In the genomic region with DNA sequence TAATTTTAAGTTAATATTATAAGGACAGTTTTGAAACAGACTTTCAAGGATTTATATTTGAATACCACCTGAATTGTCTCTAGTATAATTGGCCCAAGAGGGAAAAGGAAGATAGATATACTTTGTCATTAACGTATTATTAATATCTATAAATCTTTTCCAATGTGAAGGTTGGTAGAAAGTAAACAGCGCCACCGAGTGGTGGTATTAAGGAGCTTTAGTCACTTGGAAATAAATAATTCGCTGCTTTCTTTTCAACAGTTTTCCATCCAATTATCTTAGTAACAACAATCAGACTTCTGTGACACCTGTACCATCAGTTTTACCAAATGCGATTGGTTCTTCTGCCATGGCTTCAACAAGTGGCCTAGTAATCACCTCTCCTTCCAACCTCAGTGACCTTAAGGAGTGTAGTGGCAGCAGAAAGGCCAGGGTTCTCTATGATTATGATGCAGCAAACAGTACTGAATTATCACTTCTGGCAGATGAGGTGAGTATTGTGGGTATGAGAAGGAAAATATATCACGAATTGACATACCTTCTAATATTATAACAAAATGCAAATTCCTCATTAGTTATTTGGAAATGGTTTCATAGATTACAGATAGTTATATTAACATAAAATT, we compare ENCODE assay signal across 8 cellular contexts. TPM values are rescaled to one million over a fixed set of nuclear protein-coding genes. Genes with fewer than 3 reads are reported as not detected.
A peak's percentile ranks its signal among the peaks of the same experiment; 100 is the strongest.
DNase-seq lines count a peak whose midpoint lies in the region; ATAC-seq and TF ChIP-seq lines count a peak whose summit lies in the region.

No MANE protein-coding gene starts in this region.

- peak; percentile 55 for TF ChIP-seq CTCF in Calu3 (IDR thresholded peaks at IDR 0.05; ENCODE audit: unreplicated experiment)
- TF ChIP-seq CTCF in epithelial cell of esophagus (IDR thresholded peaks at IDR 0.05; ENCODE audit: insufficient read depth, low read depth, low read length, missing control alignments), result peak; percentile 50
- no peak for TF ChIP-seq CTCF in ovary (IDR thresholded peaks at IDR 0.05)

- peaks cover 2% of the 10 kb centered on the region for H3K27me3 ChIP-seq in ovary

- ATAC-seq in GM19351 (IDR thresholded peaks at IDR 0.05; ENCODE audit: unreplicated experiment), result no peak

- TF ChIP-seq EP300 in ovary (IDR thresholded peaks at IDR 0.05), result no peak

- H3K27me3 Mint-ChIP-seq in Calu3 (ENCODE audit: unreplicated experiment), result no peaks in the 10 kb centered on the region

- BruUV-seq in Calu3 (replicated peaks; lab: Mats Ljungman, UMichigan), result no TSS peak

- H3K36me3 Mint-ChIP-seq in Calu3 (ENCODE audit: insufficient read depth, unreplicated experiment), result peaks cover 4% of the 10 kb centered on the region

- no peak overlapping the region for H3K27ac Mint-ChIP-seq in Calu3 (ENCODE audit: unreplicated experiment)

- DNase-seq in Calu3 (peak; percentile 42), HEK293T (ENCODE audit: extremely low spot score) (no peak), T-helper 9 cell (peak; percentile 37), epithelial cell of esophagus (ENCODE audit: low read depth) (peak; percentile 63), pons (ENCODE audit: low spot score) (peak; percentile 39), ovary (no peak), C1 segment of cervical spinal cord (lab: John Stamatoyannopoulos, UW) (no peak)

- no peaks in the 10 kb centered on the region for H3K4me1 ChIP-seq in ovary (ENCODE audit: insufficient read depth)

- WGBS in ovary, 3 donors, result 58 to 62% (median 58%) methylated on average over 6 of the region's 6 CpGs

- H3K36me3 ChIP-seq in ovary, result no peaks in the 10 kb centered on the region

- H3K9me3 ChIP-seq in ovary, result no peaks in the 10 kb centered on the region

- intact Hi-C loops in Calu3 (cut with micrococcal nuclease; ENCODE audit: unreplicated experiment) (loop anchor here (1.0 kb wide), 1 partner anchor 225 kb away; no protein-coding TSS in a partner anchor), ovary (cut with DNase I) (no loop called here)

- no peak overlapping the region for H3K4me3 Mint-ChIP-seq in Calu3 (ENCODE audit: low read depth, unreplicated experiment)

- H3K4me3 ChIP-seq in epithelial cell of esophagus (ENCODE audit: low read length) (no peak overlapping the region), ovary (no peak overlapping the region)

- no peak overlapping the region for H3K27ac ChIP-seq in ovary

- POLR2A ChIA-PET in HEK293T (lab: Yijun Ruan, JAX), result interaction anchor here (0.7 kb wide), 1 partner anchor 38 kb away, joined by 4 read pairs; the partner anchor contains the start of gene SH3GLB1

- no peaks in the 10 kb centered on the region for H3K9me3 Mint-ChIP-seq in Calu3 (ENCODE audit: low read depth, unreplicated experiment)

- CTCF ChIA-PET in Calu3 (lab: Charles Lee), result interaction anchor here (0.8 to 1.0 kb wide), 4 partner anchors 32 to 226 kb away, joined by 3 to 6 read pairs (median 4); no protein-coding TSS in a partner anchor
- CTCF ChIA-PET in HEK293T (lab: Yijun Ruan, JAX), result no interaction called here

- H3K4me1 Mint-ChIP-seq in Calu3 (ENCODE audit: low read depth, unreplicated experiment), result no peaks in the 10 kb centered on the region

- no peak for TF ChIP-seq POLR2A in ovary (IDR thresholded peaks at IDR 0.05)

TF ChIP-seq in HEK293T, 16 proteins besides CTCF, POLR2A, EP300 and RAD21:
- TF ChIP-seq ARNT (IDR thresholded peaks at IDR 0.05) (no peak), PKNOX1 (IDR thresholded peaks at IDR 0.05) (peak; percentile 55)

RNA-seq across cellular contexts. Expression of gene SH3GLB1, which starts 37.7 kb away (rescaled TPM):
- total RNA-seq in Calu3 (2022), result 53.4 and 54.6 TPM in 2 replicates
- 10 to 100 TPM; 23.7 to 58.5 (median 49.5) TPM for total RNA-seq in ovary
- 10 to 100 TPM; 18.8 to 63.2 TPM for polyA plus RNA-seq in ovary

Comparison
In these comparisons a context has a peak if more than half of its experiments do, and no peak if none do; other contexts are left out.
1. DNase-seq: peak in Calu3 (single experiment), T-helper 9 cell (single experiment), epithelial cell of esophagus (single experiment) and pons (single experiment); none in HEK293T (single experiment), ovary (0 of 5) and C1 segment of cervical spinal cord (0 of 14).
2. CTCF ChIP-seq: peak in Calu3 (single experiment) and epithelial cell of esophagus (single experiment); none in ovary (0 of 3).